19 cellular contexts compared by ENCODE assay signal in genomic region chr12:51959211-51959610, GRCh38. TPM values are rescaled to one million over a fixed set of nuclear protein-coding genes. Genes with fewer than 3 reads are reported as not detected.
DNase-seq lines count a peak whose midpoint lies in the region; ATAC-seq, FAIRE-seq and TF ChIP-seq lines count a peak whose summit lies in the region.
"Had no signal": no experiment of that assay in that cellular context is flagged by ENCODE, and none has a peak within 500 bp of the region (broad histone marks: within the 10 kb centered on the region; RNA-seq: fewer than 3 reads in every experiment).

No MANE protein-coding gene starts in this region.

- H3K27ac Mint-ChIP-seq in central memory CD8-positive, alpha-beta T cell (ENCODE audit: low read depth): peak overlapping the region; percentile 3

- TF ChIP-seq CTCF in kidney (IDR thresholded peaks at IDR 0.05; ENCODE audit: borderline replicate concordance, extremely low read depth, insufficient read depth): no peak

- peaks cover 0 to 6% of the 10 kb centered on the region in 2 donors for H3K36me3 ChIP-seq in kidney (ENCODE audit: control insufficient read depth in 1 of 2, insufficient read depth in 2 of 2, low read length in 2 of 2)
- no peaks in the 10 kb centered on the region for H3K36me3 ChIP-seq in skeletal muscle tissue (ENCODE audit: control insufficient read depth in 3 of 3, insufficient read depth in 3 of 3, low read length in 3 of 3)
- H3K36me3 ChIP-seq: brain microvascular endothelial cell had no signal

- H3K4me1 ChIP-seq in kidney (ENCODE audit: control insufficient read depth in 1 of 2, insufficient read depth in 1 of 2, low read depth in 1 of 2, low read length in 2 of 2): peaks cover 38 to 52% of the 10 kb centered on the region in 2 donors
- peaks cover 29 to 36% (median 33%) of the 10 kb centered on the region in 3 donors for H3K4me1 ChIP-seq in skeletal muscle tissue (ENCODE audit: control insufficient read depth in 3 of 3, insufficient read depth in 3 of 3, low read length in 3 of 3)

- no peak overlapping the region for H3K4me3 Mint-ChIP-seq in central memory CD8-positive, alpha-beta T cell

- no peaks in the 10 kb centered on the region for H3K27me3 Mint-ChIP-seq in central memory CD8-positive, alpha-beta T cell

- H3K27me3 ChIP-seq in skeletal muscle tissue (ENCODE audit: control insufficient read depth in 3 of 3, insufficient read depth in 3 of 3, low read length in 3 of 3): no peaks in the 10 kb centered on the region
- H3K27me3 ChIP-seq: brain microvascular endothelial cell had no signal

- no peaks in the 10 kb centered on the region for H3K9me3 Mint-ChIP-seq in central memory CD8-positive, alpha-beta T cell

- no peaks in the 10 kb centered on the region for H3K36me3 Mint-ChIP-seq in central memory CD8-positive, alpha-beta T cell (ENCODE audit: insufficient read depth)

- H3K9ac ChIP-seq in kidney (ENCODE audit: low read length in 2 of 2): peak overlapping the region in 1 of 2 donors; percentile 17
- H3K9ac ChIP-seq in skeletal muscle tissue (ENCODE audit: low read depth in 1 of 3, low read length in 3 of 3): peak overlapping the region in 1 of 3 donors; percentile 17

- POLR2A ChIA-PET in HEK293T (lab: Yijun Ruan, JAX): no interaction called here

- H3K9me3 ChIP-seq in kidney (ENCODE audit: control insufficient read depth in 1 of 2, low read length in 2 of 2) (no peaks in the 10 kb centered on the region), skeletal muscle tissue (ENCODE audit: control insufficient read depth in 3 of 3, low read length in 3 of 3) (no peaks in the 10 kb centered on the region)

- intact Hi-C loops in kidney (cut with DNase I): no loop called here

- CTCF ChIA-PET in HEK293T (lab: Yijun Ruan, JAX): interaction anchor here (0.6 to 3.7 kb wide), 3 partner anchors 12 to 80 kb away, joined by 3 to 28 read pairs (median 4); no protein-coding TSS in a partner anchor

- ATAC-seq in central memory CD8-positive, alpha-beta T cell (replicated peaks; ENCODE audit: extremely low read depth, poor library complexity, severe bottlenecking): no peak

- H3K27ac ChIP-seq in kidney (ENCODE audit: low read depth in 2 of 2, low read length in 2 of 2) (peak overlapping the region; percentile 5 to 38), skeletal muscle tissue (ENCODE audit: low read depth, low read length) (no peak overlapping the region)
- H3K27ac ChIP-seq: brain microvascular endothelial cell had no signal

- FAIRE-seq in kidney (lab: Jason Lieb, UNC): no peak
- FAIRE-seq: endothelial cell of umbilical vein, H54 had no signal

- H3K4me1 Mint-ChIP-seq in central memory CD8-positive, alpha-beta T cell: peaks cover 6% of the 10 kb centered on the region

- DNase-seq in EH (ENCODE audit: low read depth) (peak; percentile 30), kidney (no peak), HEK293T (ENCODE audit: extremely low spot score) (no peak), H4 (ENCODE audit: low spot score) (no peak), ureter (ENCODE audit: low spot score) (no peak), activated T-cell treated with anti-CD3 and anti-CD28 coated beads for 4 hours (no peak)
- no peak for DNase-seq in central memory CD8-positive, alpha-beta T cell (ENCODE audit: low spot score in 2 of 2)
- DNase-seq: activated effector memory CD4-positive, alpha-beta T cell treated with Interleukin-2 at 50 U/mL for 16 hours; brain microvascular endothelial cell; Karpas-422; midbrain; NCI-H2081; NCI-H69; posterior cingulate gyrus; stimulated activated CD4-positive, alpha-beta T cell treated with anti-CD3 and anti-CD28 coated beads, Interleukin-1b, Interleukin-23, amount 100 ng/mL, for 48 hours had no signal

- H3K4me3 ChIP-seq in kidney (ENCODE audit: low read length in 2 of 2) (peak overlapping the region in 1 of 2 donors; percentile 15), skeletal muscle tissue (ENCODE audit: low read length in 3 of 3) (peak overlapping the region in 2 of 3 donors; percentile 15)

TF ChIP-seq in HEK293T, 16 proteins besides CTCF, POLR2A, EP300 and RAD21:
- no peak for TF ChIP-seq ZNF384 (IDR thresholded peaks at IDR 0.05)
- TF ChIP-seq FOXK2 (IDR thresholded peaks at IDR 0.05): no peak
TF ChIP-seq in HEK293T: peak in this region for 0.

RNA-seq across cellular contexts. Expression of gene ACVR1B, which starts 7.7 kb away (rescaled TPM):
- total RNA-seq in kidney: 95.5 TPM
- polyA plus RNA-seq in kidney (ENCODE audit: insufficient read depth, low read depth, low replicate concordance): 30.6 TPM
- total RNA-seq in skeletal muscle tissue: 8.4 TPM
- 3.8 and 6.1 TPM in 2 replicates for total RNA-seq in H4 (2014; rRNA removed; shearing (Covaris generic))
- 40.6 TPM for total RNA-seq in ureter

RNA-seq across cellular contexts. Expression of gene TAMALIN, which starts 47.5 kb away (rescaled TPM):
- 52.3 TPM for total RNA-seq in kidney
- polyA plus RNA-seq in kidney (ENCODE audit: insufficient read depth, low read depth, low replicate concordance): 22.3 TPM
- total RNA-seq in skeletal muscle tissue: 9.4 TPM
- total RNA-seq in H4 (2014; rRNA removed; shearing (Covaris generic)): 0.35 and 1.8 TPM in 2 replicates
- total RNA-seq in ureter: 50.7 TPM

RNA-seq across cellular contexts. Expression of gene ACVRL1, which starts 51.9 kb away (rescaled TPM):
- total RNA-seq in kidney (88.4 TPM), skeletal muscle tissue (56.9 TPM), ureter (46.8 TPM)
- 29.1 TPM for polyA plus RNA-seq in kidney (ENCODE audit: insufficient read depth, low read depth, low replicate concordance)
- 4.1 and 4.8 TPM in 2 replicates for total RNA-seq in H4 (2014; rRNA removed; shearing (Covaris generic))
- total RNA-seq: T-helper 2 cell treated with Interferon-gamma antibody and Interleukin-4, amounts not matched to agents 100 ng/mL and 5 ng/mL, for 36 hours had no signal
